ENCODE assay signal across 23 cellular contexts in genomic region chr3:131322946-131323505, GRCh38.
"Had no signal": no experiment of that assay in that cellular context is flagged by ENCODE, and none has a peak within 500 bp of the region (broad histone marks: within the 10 kb centered on the region; RNA-seq: fewer than 3 reads in every experiment).

No MANE protein-coding gene starts in this region.

- H3K36me3 Mint-ChIP-seq: activated naive CD4-positive, alpha-beta T cell treated with anti-CD3 and anti-CD28 coated beads, Interleukin-2, amount 10 ng/mL, durations not matched to agents 7 days and 5 days; activated naive CD8-positive, alpha-beta T cell treated with anti-CD3 and anti-CD28 coated beads for 36 hours had no signal

- H3K27ac ChIP-seq: adrenal gland, SJSA1 had no signal

- H3K9me3 ChIP-seq: adrenal gland, SJSA1 had no signal

- ATAC-seq: activated CD4-positive, CD25-positive, alpha-beta regulatory T cell treated with anti-CD3 and anti-CD28 coated beads, Interleukin-2, amount 50 U/mL, for 24 hours; activated CD8-positive, alpha-beta T cell treated with anti-CD3 and anti-CD28 coated beads for 36 hours; activated T-cell treated with anti-CD3 and anti-CD28 coated beads, Interleukin-2, amount 50 U/mL, for 72 hours; PC-3; SK-N-SH treated with all-trans-retinoic acid at 6 μM for 48 hours had no signal

- DNase-seq: activated CD4-positive, alpha-beta T cell treated with anti-CD3 and anti-CD28 coated beads for 4 hours; activated CD8-positive, alpha-beta memory T cell treated with anti-CD3 and anti-CD28 coated beads, Interleukin-2, amount 50 U/mL, for 4 hours; activated CD8-positive, alpha-beta T cell treated with anti-CD3 and anti-CD28 coated beads for 36 hours; activated gamma-delta T cell treated with Interleukin-2 at 50 U/mL for 16 hours; activated naive CD4-positive, alpha-beta T cell treated with anti-CD3 and anti-CD28 coated beads, Interleukin-2, amount 10 ng/mL, durations not matched to agents 7 days and 5 days; activated naive CD8-positive, alpha-beta T cell treated with anti-CD3 and anti-CD28 coated beads for 36 hours; activated T-cell treated with anti-CD3 and anti-CD28 coated beads, Interleukin-2, amount 50 U/mL, for 72 hours; adrenal gland; MM.1S; NCI-H1105; NCI-H1436; NCI-H1930; NCI-H2171; NCI-H2227 treated with DMSO at 0.1 percent for 48 hours; NCI-H446 treated with DMSO at 0.1 percent for 48 hours; NCI-H524 treated with DMSO at 0.1 percent for 48 hours; PC-3; SHP77; SW 1271 had no signal

- H3K27me3 ChIP-seq: adrenal gland, SJSA1 had no signal

- H3K4me1 Mint-ChIP-seq: activated naive CD4-positive, alpha-beta T cell treated with anti-CD3 and anti-CD28 coated beads, Interleukin-2, amount 10 ng/mL, durations not matched to agents 7 days and 5 days; activated naive CD8-positive, alpha-beta T cell treated with anti-CD3 and anti-CD28 coated beads for 36 hours had no signal

- H3K27me3 Mint-ChIP-seq: activated CD8-positive, alpha-beta T cell treated with anti-CD3 and anti-CD28 coated beads for 36 hours; activated naive CD8-positive, alpha-beta T cell treated with anti-CD3 and anti-CD28 coated beads for 36 hours had no signal

- H3K36me3 ChIP-seq: adrenal gland, SJSA1 had no signal

- H3K4me1 ChIP-seq: adrenal gland, SJSA1 had no signal

- H3K27ac Mint-ChIP-seq: activated CD8-positive, alpha-beta T cell treated with anti-CD3 and anti-CD28 coated beads for 36 hours; activated naive CD4-positive, alpha-beta T cell treated with anti-CD3 and anti-CD28 coated beads, Interleukin-2, amount 10 ng/mL, durations not matched to agents 7 days and 5 days; activated naive CD8-positive, alpha-beta T cell treated with anti-CD3 and anti-CD28 coated beads for 36 hours; activated T-cell treated with anti-CD3 and anti-CD28 coated beads, Interleukin-2, amount 50 U/mL, for 72 hours; activated T-helper 2 cell treated with anti-CD3 and anti-CD28 coated beads, Interferon-gamma antibody, Interleukin-2, Interleukin-4, amounts not matched to agents 10 μg/mL and 5 μg/mL and 100 μg/mL, durations not matched to agents 14 hours and 24 hours and 36 hours had no signal

- H3K4me3 ChIP-seq: adrenal gland, SJSA1 had no signal

- H3K4me3 Mint-ChIP-seq: activated CD8-positive, alpha-beta T cell treated with anti-CD3 and anti-CD28 coated beads for 36 hours; activated naive CD4-positive, alpha-beta T cell treated with anti-CD3 and anti-CD28 coated beads, Interleukin-2, amount 10 ng/mL, durations not matched to agents 7 days and 5 days; activated naive CD8-positive, alpha-beta T cell treated with anti-CD3 and anti-CD28 coated beads for 36 hours; activated T-cell treated with anti-CD3 and anti-CD28 coated beads, Interleukin-2, amount 50 U/mL, for 72 hours had no signal
